Comparison of ENCODE assay signal across 12 cellular contexts in the genomic region with DNA sequence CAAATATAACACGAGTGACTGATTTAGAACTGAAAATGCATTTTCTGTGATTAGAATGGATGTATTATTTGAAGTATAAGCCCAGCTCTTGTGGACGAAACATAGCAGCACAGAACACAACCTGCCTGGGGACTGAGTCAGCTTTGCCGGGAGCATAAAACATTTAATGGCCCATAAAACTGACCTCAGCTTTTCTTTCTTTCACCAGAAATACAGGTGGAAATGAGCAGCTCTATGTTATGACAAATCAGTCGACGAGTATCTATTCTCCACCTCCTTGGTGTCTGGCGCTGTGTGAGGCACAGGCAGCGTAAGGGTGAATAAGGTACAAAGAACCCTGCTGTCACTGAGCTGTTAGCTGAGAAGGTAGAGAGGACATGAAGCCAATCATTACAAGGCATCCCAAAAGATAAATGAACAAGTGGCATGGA.
DNase-seq lines count a peak whose midpoint lies in the region; TF ChIP-seq lines count a peak whose summit lies in the region.
"Had no signal": no experiment of that assay in that cellular context is flagged by ENCODE, and none has a peak within 500 bp of the region (broad histone marks: within the 10 kb centered on the region; RNA-seq: fewer than 3 reads in every experiment).

No MANE protein-coding gene starts in this region.

- no peak overlapping the region for H2BK5ac ChIP-seq in mesendoderm (ENCODE audit: low read length)

- no peaks in the 10 kb centered on the region for H3K36me3 Mint-ChIP-seq in endodermal cell (ENCODE audit: low read depth)
- H3K36me3 Mint-ChIP-seq: IgD-negative memory B cell had no signal

- no peaks in the 10 kb centered on the region for H3K9me3 ChIP-seq in endodermal cell (ENCODE audit: control insufficient read depth, low read length)
- H3K9me3 ChIP-seq in adrenal gland (replicated peaks in 1 of 3) = no peaks in the 10 kb centered on the region

- no peak overlapping the region for H3K4ac ChIP-seq in mesendoderm (ENCODE audit: low read depth, low read length)

- H3K4me1 ChIP-seq in mesendoderm (ENCODE audit: control insufficient read depth, low read depth, low read length) = peaks cover 6% of the 10 kb centered on the region
- peaks cover 23% of the 10 kb centered on the region for H3K4me1 ChIP-seq in endodermal cell (ENCODE audit: control insufficient read depth, insufficient read depth, low read length)
- H3K4me1 ChIP-seq in adrenal gland (replicated peaks in 1 of 2) = peaks cover 0 to 7% of the 10 kb centered on the region in 2 donors

- H3K27ac ChIP-seq in mesendoderm (ENCODE audit: low read depth, low read length) = no peak overlapping the region
- no peak overlapping the region for H3K27ac ChIP-seq in endodermal cell (ENCODE audit: low read depth, low read length)
- no peak overlapping the region for H3K27ac ChIP-seq in adrenal gland
- H3K27ac ChIP-seq: C4-2B had no signal

- no peaks in the 10 kb centered on the region for H3K27me3 Mint-ChIP-seq in endodermal cell (ENCODE audit: insufficient read depth)

- H3K4me1 Mint-ChIP-seq in endodermal cell = peaks cover 45% of the 10 kb centered on the region
- H3K4me1 Mint-ChIP-seq: IgD-negative memory B cell had no signal

- no peaks in the 10 kb centered on the region for H3K27me3 ChIP-seq in mesendoderm (ENCODE audit: insufficient read depth, low read length, poor library complexity)
- H3K27me3 ChIP-seq in endodermal cell (ENCODE audit: control insufficient read depth, insufficient read depth, low read length, poor library complexity, severe bottlenecking) = no peaks in the 10 kb centered on the region
- no peaks in the 10 kb centered on the region for H3K27me3 ChIP-seq in adrenal gland

- no peak overlapping the region for H3K27ac Mint-ChIP-seq in endodermal cell
- H3K27ac Mint-ChIP-seq: IgD-negative memory B cell had no signal

- TF ChIP-seq CTCF in AG09309 (IDR thresholded peaks at IDR 0.05; ENCODE audit: control insufficient read depth, insufficient read depth, low read depth, low read length, missing control alignments) (no peak), choroid plexus epithelial cell (conservative IDR thresholded peaks at IDR 0.05; ENCODE audit: low read depth, low read length) (no peak), endodermal cell (conservative IDR thresholded peaks at IDR 0.05) (no peak), adrenal gland (IDR thresholded peaks at IDR 0.05) (no peak)

- H4K8ac ChIP-seq in mesendoderm (ENCODE audit: low read depth, low read length) = no peak overlapping the region

- no peak overlapping the region for H3K4me2 ChIP-seq in mesendoderm (ENCODE audit: low read length)

- H2BK15ac ChIP-seq in mesendoderm (replicated peaks; ENCODE audit: low read depth) = no peak overlapping the region

- peak overlapping the region; percentile 60 for H3K18ac ChIP-seq in mesendoderm (ENCODE audit: low read length)

- intact Hi-C loops in posterior vena cava (cut with DNase I) = loop anchor here in 1 of 2 donors (10.0 kb wide), 1 partner anchor 300 kb away; no protein-coding TSS in a partner anchor
- intact Hi-C loops in adrenal gland (cut with DNase I) = no loop called here

- DNase-seq in AG09309 (ENCODE audit: low read depth) = peak; percentile 34
- DNase-seq in LoVo (ENCODE audit: low spot score) = peak; percentile 91
- DNase-seq in choroid plexus epithelial cell (ENCODE audit: low read depth) = peak; percentile 43
- DNase-seq in mesendoderm = no peak
- no peak for DNase-seq in posterior vena cava (ENCODE audit: low spot score)
- no peak for DNase-seq in endodermal cell
- DNase-seq in adrenal gland = no peak
- DNase-seq in activated effector memory CD4-positive, alpha-beta T cell treated with anti-CD3 and anti-CD28 coated beads, Interleukin-2, amount 50 U/mL, for 16 hours = no peak
- DNase-seq: anterior cingulate cortex; stimulated activated CD4-positive, alpha-beta T cell treated with anti-CD3 and anti-CD28 coated beads, Interleukin-12 subunit alpha, Interleukin-12 subunit beta, amount 100 ng/mL, for 4 hours had no signal

- H2AK5ac ChIP-seq in mesendoderm (ENCODE audit: low read length) = no peak overlapping the region

- H3K9ac ChIP-seq in mesendoderm (ENCODE audit: low read length) (no peak overlapping the region), endodermal cell (ENCODE audit: extremely low read depth, low read length, poor library complexity, severe bottlenecking) (no peak overlapping the region)

- no peak overlapping the region for H3K23ac ChIP-seq in mesendoderm (ENCODE audit: low read length)

- H3K9me3 Mint-ChIP-seq in endodermal cell = no peaks in the 10 kb centered on the region

- no peak overlapping the region for H2BK120ac ChIP-seq in mesendoderm (ENCODE audit: low read depth, low read length)

- no peak overlapping the region for H3K56ac ChIP-seq in mesendoderm (ENCODE audit: low read length)

- no peaks in the 10 kb centered on the region for H3K79me2 ChIP-seq in mesendoderm (ENCODE audit: control insufficient read depth, insufficient read depth, low read length)

- H4K5ac ChIP-seq in mesendoderm (ENCODE audit: low read length) = no peak overlapping the region

- H3K4me3 ChIP-seq in AG09309 (ENCODE audit: control insufficient read depth, low read depth, low read length) = no peak overlapping the region
- no peak overlapping the region for H3K4me3 ChIP-seq in choroid plexus epithelial cell (ENCODE audit: low read depth, low read length)
- H3K4me3 ChIP-seq in mesendoderm (ENCODE audit: low read length) = no peak overlapping the region
- H3K4me3 ChIP-seq in endodermal cell (ENCODE audit: low read length) = no peak overlapping the region
- no peak overlapping the region for H3K4me3 ChIP-seq in adrenal gland

- TF ChIP-seq POLR2A in adrenal gland (IDR thresholded peaks at IDR 0.05) = no peak

- H3K79me1 ChIP-seq in mesendoderm (ENCODE audit: low read length) = no peaks in the 10 kb centered on the region

- WGBS in mesendoderm (ENCODE audit: extremely low coverage, insufficient coverage, low lambda C conversion rate) = no CpG with 5 or more reads among the region's 7 CpGs
- WGBS in endodermal cell (ENCODE audit: insufficient coverage in 1 of 2, insufficient read length in 1 of 2), 2 experiments = 83 to 88% methylated on average over 7 of the region's 7 CpGs
- 75 to 83% (median 79%) methylated on average over 7 of the region's 7 CpGs for WGBS in adrenal gland, 4 donors

- H3K4me3 Mint-ChIP-seq in endodermal cell = no peak overlapping the region
- H3K4me3 Mint-ChIP-seq: IgD-negative memory B cell had no signal

- H3K36me3 ChIP-seq in mesendoderm (ENCODE audit: control insufficient read depth, insufficient read depth, low read length) (no peaks in the 10 kb centered on the region), endodermal cell (ENCODE audit: control insufficient read depth, insufficient read depth, low read length) (no peaks in the 10 kb centered on the region), adrenal gland (replicated peaks in 1 of 2) (no peaks in the 10 kb centered on the region)

Comparison
In these comparisons a context has a peak if more than half of its experiments do, and no peak if none do; other contexts are left out.
1. DNase-seq: peak in AG09309 (single experiment), LoVo (single experiment) and choroid plexus epithelial cell (single experiment); none in mesendoderm (single experiment), posterior vena cava (single experiment), endodermal cell (single experiment), adrenal gland (0 of 7) and activated effector memory CD4-positive, alpha-beta T cell treated with anti-CD3 and anti-CD28 coated beads, Interleukin-2, amount 50 U/mL, for 16 hours (single experiment).